ENCODE assay signal across 9 cellular contexts in genomic region chr2:240021488-240022104, GRCh38. TPM values are rescaled to one million over a fixed set of nuclear protein-coding genes. Genes with fewer than 3 reads are reported as not detected.
A peak's percentile ranks its signal among the peaks of the same experiment; 100 is the strongest.
DNase-seq lines count a peak whose midpoint lies in the region; ATAC-seq, FAIRE-seq and TF ChIP-seq lines count a peak whose summit lies in the region.
"Had no signal": no experiment of that assay in that cellular context is flagged by ENCODE, and none has a peak within 500 bp of the region (broad histone marks: within the 10 kb centered on the region; RNA-seq: fewer than 3 reads in every experiment).

No MANE protein-coding gene starts in this region.

- no peak overlapping the region for H3K4me3 ChIP-seq in retinal pigment epithelial cell (ENCODE audit: low read length)
- H3K4me3 ChIP-seq: SK-N-MC had no signal

- intact Hi-C loops in Right ventricle myocardium superior (cut with DNase I) = no loop called here

- no peak for FAIRE-seq in D721Med (lab: Jason Lieb, UNC)

- ATAC-seq in Right ventricle myocardium superior (ENCODE audit: poor library complexity) (no peak), GM21367 (IDR thresholded peaks at IDR 0.05; ENCODE audit: unreplicated experiment) (no peak), HG03280 (IDR thresholded peaks at IDR 0.05; ENCODE audit: unreplicated experiment) (no peak)

- TF ChIP-seq CTCF in D721Med (IDR thresholded peaks at IDR 0.05; ENCODE audit: insufficient read depth, missing control alignments) (peak; percentile 62), retinal pigment epithelial cell (conservative IDR thresholded peaks at IDR 0.05; ENCODE audit: low read depth, low read length) (peak; percentile 100)

- DNase-seq in D721Med (ENCODE audit: insufficient read length, low spot score) (peak; percentile 88), HuH-7 (ENCODE audit: low spot score) (peak; percentile 87), SHP77 (lab: John Stamatoyannopoulos, UW) (peak; percentile 47 to 67), Right ventricle myocardium superior (peak; percentile 80), retinal pigment epithelial cell (ENCODE audit: low read depth) (peak; percentile 20)
- peak; percentile 68 for DNase-seq in activated naive CD4-positive, alpha-beta T cell treated with Interleukin-2 at 50 U/mL for 16 hours

RNA-seq across cellular contexts. Expression of gene NDUFA10, which starts 3.5 kb away (rescaled TPM):
- total RNA-seq in Right ventricle myocardium superior = 456 TPM

RNA-seq across cellular contexts. Expression of gene OR6B2, which starts 8.6 kb away (rescaled TPM):
- not detected for total RNA-seq in Right ventricle myocardium superior

RNA-seq across cellular contexts. Expression of gene OR6B3, which starts 31.7 kb away (rescaled TPM):
- not detected for total RNA-seq in Right ventricle myocardium superior

Comparison
In these comparisons a context has a peak if more than half of its experiments do, and no peak if none do; other contexts are left out.
1. DNase-seq: peak in every context shown above with its lines; median percentile 88 in D721Med; 87 in HuH-7; 80 in Right ventricle myocardium superior; 68 in activated naive CD4-positive, alpha-beta T cell treated with Interleukin-2 at 50 U/mL for 16 hours; 57 in SHP77; 20 in retinal pigment epithelial cell.